Comparison of ENCODE assay signal across 1 cellular context in genomic region chr19:2270572-2271515, GRCh38.
TF ChIP-seq lines count a peak whose summit lies in the region.

No MANE protein-coding gene starts in this region.

TF ChIP-seq in neural cell, 6 proteins besides CTCF, POLR2A, EP300 and RAD21 (continued from another document):
- TF ChIP-seq EZH2 (IDR thresholded peaks at IDR 0.05; ENCODE audit: borderline replicate concordance, insufficient read depth, low read length, poor library complexity, severe bottlenecking) = no peak
- peak; percentile 64 for TF ChIP-seq POLR2AphosphoS5 (IDR thresholded peaks at IDR 0.05)
